Comparison of ENCODE assay signal across 13 cellular contexts in genomic region chr17:77002103-77003045, GRCh38.
DNase-seq lines count a peak whose midpoint lies in the region; ATAC-seq lines count a peak whose summit lies in the region.
"Had no signal": no experiment of that assay in that cellular context is flagged by ENCODE, and none has a peak within 500 bp of the region (broad histone marks: within the 10 kb centered on the region; RNA-seq: fewer than 3 reads in every experiment).

No MANE protein-coding gene starts in this region.

- DNase-seq in AG08396 (ENCODE audit: low spot score) (peak; percentile 64), HPDE6-E6E7 (ENCODE audit: extremely low spot score) (peak; percentile 81), amniotic epithelial cell (ENCODE audit: low read depth) (peak; percentile 70), islet precursor cell (peak; percentile 91), hippocampal formation (lab: John Stamatoyannopoulos, UW) (no peak)
- no peak for DNase-seq in stimulated activated CD8-positive, alpha-beta memory T cell treated with anti-CD3 and anti-CD28 coated beads, Interleukin-4, amount 100 ng/mL, for 48 hours
- DNase-seq: activated naive CD4-positive, alpha-beta T cell treated with anti-CD3 and anti-CD28 coated beads for 36 hours; CD4-positive, alpha-beta T cell; mucosa of descending colon; NCI-H748 treated with DMSO at 0.1 percent for 48 hours; stimulated activated CD4-positive, alpha-beta T cell treated with anti-CD3 and anti-CD28 coated beads, Interleukin-1b, Interleukin-23, amount 100 ng/mL, for 48 hours had no signal

- ATAC-seq in GM21381 (IDR thresholded peaks at IDR 0.05; ENCODE audit: unreplicated experiment) (no peak), GM21825 (IDR thresholded peaks at IDR 0.05; ENCODE audit: unreplicated experiment) (no peak)
- ATAC-seq: mucosa of descending colon had no signal

Comparison
In these comparisons a context has a peak if more than half of its experiments do, and no peak if none do; other contexts are left out.
1. DNase-seq: peak in AG08396 (single experiment), HPDE6-E6E7 (single experiment), amniotic epithelial cell (single experiment) and islet precursor cell (single experiment); none in stimulated activated CD8-positive, alpha-beta memory T cell treated with anti-CD3 and anti-CD28 coated beads, Interleukin-4, amount 100 ng/mL, for 48 hours (single experiment) and hippocampal formation (0 of 2).